Comparison of ENCODE assay signal across 8 cellular contexts in genomic region chr11:71453021-71453910, GRCh38. TPM values are rescaled to one million over a fixed set of nuclear protein-coding genes. Genes with fewer than 3 reads are reported as not detected.
DNase-seq lines count a peak whose midpoint lies in the region; ATAC-seq and TF ChIP-seq lines count a peak whose summit lies in the region.

TSS of gene NADSYN1 (plus strand) at chr11:71453203. CDS start at chr11:71453297, 94 bp downstream.

- ATAC-seq in GM21447 (IDR thresholded peaks at IDR 0.05; ENCODE audit: unreplicated experiment) = peak; percentile 50

- DNase-seq in COLO668 (lab: John Stamatoyannopoulos, UW; ENCODE audit: unreplicated experiment) (peak; percentile 93), OCI-M2 (lab: John Stamatoyannopoulos, UW; ENCODE audit: unreplicated experiment) (peak; percentile 55), activated T-cell treated with anti-CD3 and anti-CD28 coated beads for 4 hours (peak; percentile 87), epithelial cell of prostate (ENCODE audit: low read depth, low spot score) (peak; percentile 45), mucosa of gallbladder (ENCODE audit: low spot score) (peak; percentile 97)
- peak; percentile 95 for DNase-seq in stimulated activated CD8-positive, alpha-beta memory T cell treated with anti-CD3 and anti-CD28 coated beads, Interleukin-4, amount 100 ng/mL, for 24 hours (ENCODE audit: low read depth)

- TF ChIP-seq RAD21 in Ishikawa (IDR thresholded peaks at IDR 0.05; ENCODE audit: low read depth) = no peak

- H3K27ac ChIP-seq in epithelial cell of prostate = peak within 1 kb of the TSS; percentile 57

- TF ChIP-seq EP300 in Ishikawa (IDR thresholded peaks at IDR 0.05; ENCODE audit: borderline replicate concordance) = no peak

TF ChIP-seq in Ishikawa, 13 proteins besides CTCF, POLR2A, EP300 and RAD21:
- TF ChIP-seq CEBPB (IDR thresholded peaks at IDR 0.05) (no peak), TAF1 (IDR thresholded peaks at IDR 0.05; ENCODE audit: low read depth) (peak; percentile 44), ZBTB7A (IDR thresholded peaks at IDR 0.05; ENCODE audit: low read depth) (0 out of 2 replicates have a peak, but pooled peaks have one; percentile 4), MAX (IDR thresholded peaks at IDR 0.05) (peak; percentile 50), EGR1 (IDR thresholded peaks at IDR 0.05) (no peak), TCF12 (IDR thresholded peaks at IDR 0.05; ENCODE audit: low read depth) (0 out of 2 replicates have a peak, but pooled peaks have one; percentile 8), NFIC (IDR thresholded peaks at IDR 0.05) (peak; percentile 45; the same call in 1 of the 2 replicates)

RNA-seq across cellular contexts. Expression of gene NADSYN1, which starts in this region (rescaled TPM):
- total RNA-seq in mucosa of gallbladder = 121 TPM

Comparison
In these comparisons a context has a peak if more than half of its experiments do, and no peak if none do; other contexts are left out.
1. Peak in every context shown above with its lines: DNase-seq, ATAC-seq and H3K27ac ChIP-seq.
2. DNase-seq: peak in every context shown above with its lines; median percentile 97 in mucosa of gallbladder; 95 in stimulated activated CD8-positive, alpha-beta memory T cell treated with anti-CD3 and anti-CD28 coated beads, Interleukin-4, amount 100 ng/mL, for 24 hours; 93 in COLO668; 87 in activated T-cell treated with anti-CD3 and anti-CD28 coated beads for 4 hours; 55 in OCI-M2; 45 in epithelial cell of prostate.